Comparison of ENCODE assay signal across 8 cellular contexts in the genomic region with DNA sequence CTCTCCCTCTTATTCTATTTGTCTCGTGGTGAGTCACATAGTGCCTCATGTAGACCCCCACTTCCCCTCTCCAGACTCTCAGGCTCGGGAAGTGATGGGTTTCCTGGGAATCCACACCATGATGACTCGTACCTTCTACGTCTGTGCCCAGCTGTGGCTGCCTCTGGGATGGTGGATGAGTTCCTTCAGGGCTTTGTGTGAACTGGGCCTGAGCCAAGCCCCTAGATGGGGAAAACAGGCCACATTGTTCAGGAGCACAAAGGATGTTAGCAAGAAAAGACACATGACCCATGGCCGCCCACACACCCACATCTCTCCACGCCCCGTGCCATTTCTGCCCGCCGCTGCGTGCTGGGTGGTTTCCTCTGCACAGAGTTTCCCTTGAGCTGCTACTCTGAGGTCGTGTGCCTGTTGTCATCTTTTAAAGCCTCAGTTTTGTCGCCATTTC. TPM values are rescaled to one million over a fixed set of nuclear protein-coding genes. Genes with fewer than 3 reads are reported as not detected.
DNase-seq lines count a peak whose midpoint lies in the region; ATAC-seq and TF ChIP-seq lines count a peak whose summit lies in the region.

No MANE protein-coding gene starts in this region.

- POLR2A ChIA-PET in naive thymus-derived CD8-positive, alpha-beta T cell (lab: Charles Lee): interaction anchor here (0.8 to 8.4 kb wide), 7 partner anchors 7 to 28 kb away, joined by 3 to 80 read pairs (median 9); a partner anchor contains a TSS

- ATAC-seq in GM19025 (IDR thresholded peaks at IDR 0.05; ENCODE audit: low read depth, unreplicated experiment) (peak; percentile 47), HG03457 (IDR thresholded peaks at IDR 0.05; ENCODE audit: unreplicated experiment) (peak; percentile 43)
- ATAC-seq in activated CD8-positive, alpha-beta memory T cell treated with anti-CD3 and anti-CD28 coated beads, Interleukin-2, amount 10 ng/mL, durations not matched to agents 7 days and 5 days: peak; percentile 84
- peak; percentile 91 to 94 for ATAC-seq in naive thymus-derived CD8-positive, alpha-beta T cell

- TF ChIP-seq CTCF in endothelial cell (IDR thresholded peaks at IDR 0.05; ENCODE audit: unreplicated experiment): no peak

- H3K9me3 Mint-ChIP-seq in activated CD8-positive, alpha-beta memory T cell treated with anti-CD3 and anti-CD28 coated beads, Interleukin-2, amount 10 ng/mL, durations not matched to agents 7 days and 5 days (ENCODE audit: low read depth): no peaks in the 10 kb centered on the region
- no peaks in the 10 kb centered on the region for H3K9me3 Mint-ChIP-seq in endothelial cell (ENCODE audit: unreplicated experiment)
- no peaks in the 10 kb centered on the region for H3K9me3 Mint-ChIP-seq in naive thymus-derived CD8-positive, alpha-beta T cell

- peak overlapping the region; percentile 84 for H3K27ac Mint-ChIP-seq in activated CD8-positive, alpha-beta memory T cell treated with anti-CD3 and anti-CD28 coated beads, Interleukin-2, amount 10 ng/mL, durations not matched to agents 7 days and 5 days
- peak overlapping the region; percentile 4 for H3K27ac Mint-ChIP-seq in endothelial cell (ENCODE audit: unreplicated experiment)
- peak overlapping the region; percentile 92 to 100 (median 98) for H3K27ac Mint-ChIP-seq in naive thymus-derived CD8-positive, alpha-beta T cell

- peaks cover 60% of the 10 kb centered on the region for H3K4me1 Mint-ChIP-seq in activated CD8-positive, alpha-beta memory T cell treated with anti-CD3 and anti-CD28 coated beads, Interleukin-2, amount 10 ng/mL, durations not matched to agents 7 days and 5 days
- peaks cover 15% of the 10 kb centered on the region for H3K4me1 Mint-ChIP-seq in endothelial cell (ENCODE audit: unreplicated experiment)
- H3K4me1 Mint-ChIP-seq in naive thymus-derived CD8-positive, alpha-beta T cell: peaks cover 51 to 96% (median 94%) of the 10 kb centered on the region in 4 donors

- peak overlapping the region; percentile 48 for H3K4me3 Mint-ChIP-seq in activated CD8-positive, alpha-beta memory T cell treated with anti-CD3 and anti-CD28 coated beads, Interleukin-2, amount 10 ng/mL, durations not matched to agents 7 days and 5 days
- H3K4me3 Mint-ChIP-seq in endothelial cell (ENCODE audit: unreplicated experiment): no peak overlapping the region
- peak overlapping the region; percentile 59 to 97 (median 82) for H3K4me3 Mint-ChIP-seq in naive thymus-derived CD8-positive, alpha-beta T cell

- CTCF ChIA-PET in activated CD8-positive, alpha-beta memory T cell treated with anti-CD3 and anti-CD28 coated beads, Interleukin-2, amount 10 ng/mL, durations not matched to agents 7 days and 5 days (lab: Charles Lee): interaction anchor here (1.0 to 1.5 kb wide), 3 partner anchors 10 to 27 kb away, joined by 4 to 5 read pairs (median 4); a partner anchor contains a TSS

- peak; percentile 84 for DNase-seq in activated CD8-positive, alpha-beta memory T cell treated with anti-CD3 and anti-CD28 coated beads, Interleukin-2, amount 10 ng/mL, durations not matched to agents 7 days and 5 days
- DNase-seq in endothelial cell (ENCODE audit: low spot score): no peak
- DNase-seq in naive thymus-derived CD8-positive, alpha-beta T cell: peak; percentile 40 to 85 (median 66)
- peak; percentile 94 for DNase-seq in superior temporal gyrus (ENCODE audit: extremely low spot score)
- DNase-seq in NCI-H345 (lab: John Stamatoyannopoulos, UW): no peak
- DNase-seq in SK-N-DZ (ENCODE audit: low spot score): no peak

- no peaks in the 10 kb centered on the region for H3K27me3 Mint-ChIP-seq in activated CD8-positive, alpha-beta memory T cell treated with anti-CD3 and anti-CD28 coated beads, Interleukin-2, amount 10 ng/mL, durations not matched to agents 7 days and 5 days
- peaks cover 3% of the 10 kb centered on the region for H3K27me3 Mint-ChIP-seq in endothelial cell (ENCODE audit: unreplicated experiment)
- no peaks in the 10 kb centered on the region for H3K27me3 Mint-ChIP-seq in naive thymus-derived CD8-positive, alpha-beta T cell

- peaks cover 63% of the 10 kb centered on the region for H3K36me3 Mint-ChIP-seq in activated CD8-positive, alpha-beta memory T cell treated with anti-CD3 and anti-CD28 coated beads, Interleukin-2, amount 10 ng/mL, durations not matched to agents 7 days and 5 days
- H3K36me3 Mint-ChIP-seq in endothelial cell (ENCODE audit: low read depth, unreplicated experiment): peaks cover 3% of the 10 kb centered on the region
- peaks cover 0 to 41% (median 9%) of the 10 kb centered on the region in 3 donors for H3K36me3 Mint-ChIP-seq in naive thymus-derived CD8-positive, alpha-beta T cell

RNA-seq across cellular contexts. Expression of a gene that starts 10.5 kb away (rescaled TPM):
- total RNA-seq in activated CD8-positive, alpha-beta memory T cell treated with anti-CD3 and anti-CD28 coated beads, Interleukin-2, amount 10 ng/mL, durations not matched to agents 7 days and 5 days: 100 to 1,000 TPM; 155 to 379 TPM
- total RNA-seq in endothelial cell (ENCODE audit: unreplicated experiment): 6.6 TPM
- total RNA-seq in naive thymus-derived CD8-positive, alpha-beta T cell: 100 to 1,000 TPM; 142 to 143 TPM
- 100 to 1,000 TPM; 422 to 562 (median 537) TPM for polyA plus RNA-seq in naive thymus-derived CD8-positive, alpha-beta T cell
- 2.3 and 3.0 TPM in 2 replicates for polyA plus RNA-seq in SK-N-DZ (2014; cell fraction: cytosol; rRNA removed)
- 1.5 and 5.3 TPM in 2 replicates for polyA plus RNA-seq in SK-N-DZ (2014; cell fraction: nucleus; rRNA removed)

RNA-seq across cellular contexts. Expression of a gene that starts 28.2 kb away (rescaled TPM):
- total RNA-seq in activated CD8-positive, alpha-beta memory T cell treated with anti-CD3 and anti-CD28 coated beads, Interleukin-2, amount 10 ng/mL, durations not matched to agents 7 days and 5 days: 10 to 100 TPM; 55.7 to 57.4 TPM
- 31.5 TPM for total RNA-seq in endothelial cell (ENCODE audit: unreplicated experiment)
- 10 to 100 TPM; 49.6 to 51.6 TPM for total RNA-seq in naive thymus-derived CD8-positive, alpha-beta T cell
- polyA plus RNA-seq in naive thymus-derived CD8-positive, alpha-beta T cell: 10 to 100 TPM; 18.0 to 32.9 (median 25.7) TPM
- 54.6 and 62.0 TPM in 2 replicates for polyA plus RNA-seq in SK-N-DZ (2014; cell fraction: cytosol; rRNA removed)
- 58.0 and 62.1 TPM in 2 replicates for polyA plus RNA-seq in SK-N-DZ (2014; cell fraction: nucleus; rRNA removed)

Comparison
In these comparisons a context has a peak if more than half of its experiments do, and no peak if none do; other contexts are left out.
1. DNase-seq: peak in activated CD8-positive, alpha-beta memory T cell treated with anti-CD3 and anti-CD28 coated beads, Interleukin-2, amount 10 ng/mL, durations not matched to agents 7 days and 5 days (single experiment), naive thymus-derived CD8-positive, alpha-beta T cell (10 of 10) and superior temporal gyrus (single experiment); none in endothelial cell (single experiment), NCI-H345 (single experiment) and SK-N-DZ (single experiment).
2. H3K27ac Mint-ChIP-seq: peak in every context shown above with its lines; median percentile 98 in naive thymus-derived CD8-positive, alpha-beta T cell; 84 in activated CD8-positive, alpha-beta memory T cell treated with anti-CD3 and anti-CD28 coated beads, Interleukin-2, amount 10 ng/mL, durations not matched to agents 7 days and 5 days; 4 in endothelial cell.
3. RNA of a gene that starts 10.5 kb away (total RNA-seq): 155 to 379 TPM in activated CD8-positive, alpha-beta memory T cell treated with anti-CD3 and anti-CD28 coated beads, Interleukin-2, amount 10 ng/mL, durations not matched to agents 7 days and 5 days and 142 to 143 TPM in naive thymus-derived CD8-positive, alpha-beta T cell; 6.6 TPM in endothelial cell (single experiment); every median in the first group is over 10 times any median in the second.
4. Peak in every context shown above with its lines, with median percentiles within 50 percentile points of each other: ATAC-seq.